1 cellular context compared by ENCODE assay signal in the genomic region with DNA sequence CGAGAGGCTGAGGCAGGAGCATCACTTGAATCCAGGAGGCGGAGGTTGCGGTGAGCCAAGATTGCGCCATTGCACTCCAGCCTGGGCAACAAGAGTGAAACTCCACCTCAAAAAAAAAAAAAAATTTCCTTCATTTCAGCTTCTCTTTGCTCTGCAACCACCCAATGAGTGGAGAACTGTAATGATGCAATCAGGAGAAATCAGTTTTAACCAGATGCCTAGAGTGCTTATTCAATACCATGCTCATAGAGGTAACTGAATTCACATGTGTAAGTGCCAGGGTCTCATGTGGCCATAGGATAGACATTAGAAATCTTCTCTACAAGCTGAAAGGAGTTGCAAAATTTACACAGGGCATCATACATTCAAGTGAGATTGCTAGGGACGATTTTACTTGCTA.
TF ChIP-seq lines count a peak whose summit lies in the region.

No MANE protein-coding gene starts in this region.

TF ChIP-seq in GM23338, 12 proteins besides CTCF, POLR2A, EP300 and RAD21 (continued from another document):
- TF ChIP-seq, protein P1, sequence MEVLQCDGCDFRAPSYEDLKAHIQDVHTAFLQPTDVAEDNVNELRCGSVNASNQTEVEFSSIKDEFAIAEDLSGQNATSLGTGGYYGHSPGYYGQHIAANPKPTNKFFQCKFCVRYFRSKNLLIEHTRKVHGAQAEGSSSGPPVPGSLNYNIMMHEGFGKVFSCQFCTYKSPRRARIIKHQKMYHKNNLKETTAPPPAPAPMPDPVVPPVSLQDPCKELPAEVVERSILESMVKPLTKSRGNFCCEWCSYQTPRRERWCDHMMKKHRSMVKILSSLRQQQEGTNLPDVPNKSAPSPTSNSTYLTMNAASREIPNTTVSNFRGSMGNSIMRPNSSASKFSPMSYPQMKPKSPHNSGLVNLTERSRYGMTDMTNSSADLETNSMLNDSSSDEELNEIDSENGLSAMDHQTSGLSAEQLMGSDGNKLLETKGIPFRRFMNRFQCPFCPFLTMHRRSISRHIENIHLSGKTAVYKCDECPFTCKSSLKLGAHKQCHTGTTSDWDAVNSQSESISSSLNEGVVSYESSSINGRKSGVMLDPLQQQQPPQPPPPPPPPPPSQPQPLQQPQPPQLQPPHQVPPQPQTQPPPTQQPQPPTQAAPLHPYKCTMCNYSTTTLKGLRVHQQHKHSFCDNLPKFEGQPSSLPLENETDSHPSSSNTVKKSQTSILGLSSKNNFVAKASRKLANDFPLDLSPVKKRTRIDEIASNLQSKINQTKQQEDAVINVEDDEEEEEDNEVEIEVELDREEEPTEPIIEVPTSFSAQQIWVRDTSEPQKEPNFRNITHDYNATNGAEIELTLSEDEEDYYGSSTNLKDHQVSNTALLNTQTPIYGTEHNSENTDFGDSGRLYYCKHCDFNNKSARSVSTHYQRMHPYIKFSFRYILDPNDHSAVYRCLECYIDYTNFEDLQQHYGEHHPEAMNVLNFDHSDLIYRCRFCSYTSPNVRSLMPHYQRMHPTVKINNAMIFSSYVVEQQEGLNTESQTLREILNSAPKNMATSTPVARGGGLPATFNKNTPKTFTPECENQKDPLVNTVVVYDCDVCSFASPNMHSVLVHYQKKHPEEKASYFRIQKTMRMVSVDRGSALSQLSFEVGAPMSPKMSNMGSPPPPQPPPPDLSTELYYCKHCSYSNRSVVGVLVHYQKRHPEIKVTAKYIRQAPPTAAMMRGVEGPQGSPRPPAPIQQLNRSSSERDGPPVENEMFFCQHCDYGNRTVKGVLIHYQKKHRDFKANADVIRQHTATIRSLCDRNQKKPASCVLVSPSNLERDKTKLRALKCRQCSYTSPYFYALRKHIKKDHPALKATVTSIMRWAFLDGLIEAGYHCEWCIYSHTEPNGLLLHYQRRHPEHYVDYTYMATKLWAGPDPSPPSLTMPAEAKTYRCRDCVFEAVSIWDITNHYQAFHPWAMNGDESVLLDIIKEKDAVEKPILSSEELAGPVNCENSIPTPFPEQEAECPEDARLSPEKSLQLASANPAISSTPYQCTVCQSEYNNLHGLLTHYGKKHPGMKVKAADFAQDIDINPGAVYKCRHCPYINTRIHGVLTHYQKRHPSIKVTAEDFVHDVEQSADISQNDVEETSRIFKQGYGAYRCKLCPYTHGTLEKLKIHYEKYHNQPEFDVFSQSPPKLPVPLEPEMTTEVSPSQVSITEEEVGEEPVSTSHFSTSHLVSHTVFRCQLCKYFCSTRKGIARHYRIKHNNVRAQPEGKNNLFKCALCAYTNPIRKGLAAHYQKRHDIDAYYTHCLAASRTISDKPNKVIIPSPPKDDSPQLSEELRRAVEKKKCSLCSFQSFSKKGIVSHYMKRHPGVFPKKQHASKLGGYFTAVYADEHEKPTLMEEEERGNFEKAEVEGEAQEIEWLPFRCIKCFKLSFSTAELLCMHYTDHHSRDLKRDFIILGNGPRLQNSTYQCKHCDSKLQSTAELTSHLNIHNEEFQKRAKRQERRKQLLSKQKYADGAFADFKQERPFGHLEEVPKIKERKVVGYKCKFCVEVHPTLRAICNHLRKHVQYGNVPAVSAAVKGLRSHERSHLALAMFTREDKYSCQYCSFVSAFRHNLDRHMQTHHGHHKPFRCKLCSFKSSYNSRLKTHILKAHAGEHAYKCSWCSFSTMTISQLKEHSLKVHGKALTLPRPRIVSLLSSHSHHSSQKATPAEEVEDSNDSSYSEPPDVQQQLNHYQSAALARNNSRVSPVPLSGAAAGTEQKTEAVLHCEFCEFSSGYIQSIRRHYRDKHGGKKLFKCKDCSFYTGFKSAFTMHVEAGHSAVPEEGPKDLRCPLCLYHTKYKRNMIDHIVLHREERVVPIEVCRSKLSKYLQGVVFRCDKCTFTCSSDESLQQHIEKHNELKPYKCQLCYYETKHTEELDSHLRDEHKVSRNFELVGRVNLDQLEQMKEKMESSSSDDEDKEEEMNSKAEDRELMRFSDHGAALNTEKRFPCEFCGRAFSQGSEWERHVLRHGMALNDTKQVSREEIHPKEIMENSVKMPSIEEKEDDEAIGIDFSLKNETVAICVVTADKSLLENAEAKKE (CRISPR knock-in tag; IDR thresholded peaks at IDR 0.05), result no peak
- TF ChIP-seq EZH2 (IDR thresholded peaks at IDR 0.05; ENCODE audit: low read depth, unreplicated experiment) (no peak), NANOG (IDR thresholded peaks at IDR 0.05; ENCODE audit: borderline replicate concordance) (no peak), JUNB (IDR thresholded peaks at IDR 0.05; ENCODE audit: unreplicated experiment) (no peak), EZH2phosphoT487 (IDR thresholded peaks at IDR 0.05; ENCODE audit: unreplicated experiment) (no peak), STAT1 (IDR thresholded peaks at IDR 0.05; ENCODE audit: unreplicated experiment) (no peak), CREB1 (CRISPR knock-in tag; IDR thresholded peaks at IDR 0.05; ENCODE audit: low read depth) (no peak)
- TF ChIP-seq, protein P2, sequence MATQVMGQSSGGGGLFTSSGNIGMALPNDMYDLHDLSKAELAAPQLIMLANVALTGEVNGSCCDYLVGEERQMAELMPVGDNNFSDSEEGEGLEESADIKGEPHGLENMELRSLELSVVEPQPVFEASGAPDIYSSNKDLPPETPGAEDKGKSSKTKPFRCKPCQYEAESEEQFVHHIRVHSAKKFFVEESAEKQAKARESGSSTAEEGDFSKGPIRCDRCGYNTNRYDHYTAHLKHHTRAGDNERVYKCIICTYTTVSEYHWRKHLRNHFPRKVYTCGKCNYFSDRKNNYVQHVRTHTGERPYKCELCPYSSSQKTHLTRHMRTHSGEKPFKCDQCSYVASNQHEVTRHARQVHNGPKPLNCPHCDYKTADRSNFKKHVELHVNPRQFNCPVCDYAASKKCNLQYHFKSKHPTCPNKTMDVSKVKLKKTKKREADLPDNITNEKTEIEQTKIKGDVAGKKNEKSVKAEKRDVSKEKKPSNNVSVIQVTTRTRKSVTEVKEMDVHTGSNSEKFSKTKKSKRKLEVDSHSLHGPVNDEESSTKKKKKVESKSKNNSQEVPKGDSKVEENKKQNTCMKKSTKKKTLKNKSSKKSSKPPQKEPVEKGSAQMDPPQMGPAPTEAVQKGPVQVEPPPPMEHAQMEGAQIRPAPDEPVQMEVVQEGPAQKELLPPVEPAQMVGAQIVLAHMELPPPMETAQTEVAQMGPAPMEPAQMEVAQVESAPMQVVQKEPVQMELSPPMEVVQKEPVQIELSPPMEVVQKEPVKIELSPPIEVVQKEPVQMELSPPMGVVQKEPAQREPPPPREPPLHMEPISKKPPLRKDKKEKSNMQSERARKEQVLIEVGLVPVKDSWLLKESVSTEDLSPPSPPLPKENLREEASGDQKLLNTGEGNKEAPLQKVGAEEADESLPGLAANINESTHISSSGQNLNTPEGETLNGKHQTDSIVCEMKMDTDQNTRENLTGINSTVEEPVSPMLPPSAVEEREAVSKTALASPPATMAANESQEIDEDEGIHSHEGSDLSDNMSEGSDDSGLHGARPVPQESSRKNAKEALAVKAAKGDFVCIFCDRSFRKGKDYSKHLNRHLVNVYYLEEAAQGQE (IDR thresholded peaks at IDR 0.05; ENCODE audit: unreplicated experiment), result no peak
